1 cellular context compared by ENCODE assay signal in the genomic region with DNA sequence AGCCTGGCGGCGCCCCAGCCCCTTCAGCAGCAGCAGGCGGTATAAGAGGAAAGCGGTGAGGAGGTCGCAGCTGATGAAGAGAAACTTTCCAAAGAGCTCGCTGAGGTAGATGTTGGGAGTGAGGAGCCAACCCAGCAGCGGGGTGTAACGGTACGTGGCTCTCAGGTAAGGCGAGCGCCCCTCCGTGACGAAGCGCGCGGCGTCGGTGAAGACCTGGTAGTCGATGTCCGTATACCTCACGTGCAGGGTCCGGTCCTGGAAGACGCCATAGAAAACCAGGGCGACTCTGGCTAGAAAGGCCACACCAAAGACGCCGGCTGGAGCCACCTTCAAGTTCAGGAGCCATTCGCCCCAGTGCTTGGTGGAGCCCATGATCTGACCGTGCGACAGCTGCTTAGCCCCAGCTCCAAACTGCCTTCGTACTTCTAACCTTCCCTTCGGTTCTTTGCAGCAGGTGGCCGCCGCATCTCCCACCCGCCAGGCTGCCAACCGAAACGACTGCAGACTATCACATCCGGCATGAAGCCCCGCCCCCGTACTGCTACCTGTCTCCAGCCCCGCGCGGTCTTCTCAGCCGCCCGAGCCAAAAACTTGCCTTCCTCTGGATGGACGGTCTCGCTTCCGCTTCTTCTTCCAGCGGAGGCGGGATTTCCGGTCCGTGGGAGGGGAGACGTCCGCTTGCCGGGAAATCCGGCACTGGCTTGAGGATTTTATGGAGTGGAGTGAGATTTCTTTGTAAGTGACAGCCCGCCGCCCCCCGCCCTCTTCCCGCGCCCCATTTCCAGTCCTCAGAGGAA.
TF ChIP-seq lines count a peak whose summit lies in the region.

A gene (minus strand): TSS at position 623 of the 797 bp plus-strand sequence. CDS start 251 bp downstream, at position 372.

TF ChIP-seq in HepG2, 621 proteins besides CTCF, POLR2A, EP300 and RAD21 (continued from another document and continues in another):
- TF ChIP-seq MLLT10 (CRISPR knock-in tag; IDR thresholded peaks at IDR 0.05) (no peak), CCAR2 (optimal IDR thresholded peaks at IDR 0.05; ENCODE audit: low read depth, low read length) (peak; percentile 87), DNMT1 (CRISPR knock-in tag; IDR thresholded peaks at IDR 0.05) (peak; percentile 63; the same call in 1 of the 2 replicates), MATR3 (CRISPR knock-in tag; IDR thresholded peaks at IDR 0.05) (no peak), ARNTL (CRISPR knock-in tag; IDR thresholded peaks at IDR 0.05) (no peak; the same call in 1 of the 2 replicates), AHR (CRISPR knock-in tag; IDR thresholded peaks at IDR 0.05) (no peak), ZNF841 (CRISPR knock-in tag; IDR thresholded peaks at IDR 0.05; ENCODE audit: borderline replicate concordance) (no peak), KLF9 (CRISPR knock-in tag; IDR thresholded peaks at IDR 0.05; ENCODE audit: low read depth) (no peak), BCL6 (CRISPR knock-in tag; IDR thresholded peaks at IDR 0.05) (no peak; the same call in 1 of the 2 replicates), SATB2 (CRISPR knock-in tag; IDR thresholded peaks at IDR 0.05) (no peak), ZNF772 (CRISPR knock-in tag; IDR thresholded peaks at IDR 0.05) (no peak), SIX1 (CRISPR knock-in tag; IDR thresholded peaks at IDR 0.05; ENCODE audit: borderline replicate concordance) (no peak), ZNF329 (CRISPR knock-in tag; IDR thresholded peaks at IDR 0.05; ENCODE audit: low read depth) (no peak), ZNF253 (CRISPR knock-in tag; IDR thresholded peaks at IDR 0.05; ENCODE audit: borderline replicate concordance) (no peak), CREM (IDR thresholded peaks at IDR 0.05) (peak; percentile 58), CREM (CRISPR knock-in tag; IDR thresholded peaks at IDR 0.05) (no peak), ZNF225 (CRISPR knock-in tag; IDR thresholded peaks at IDR 0.05) (no peak), MAZ (IDR thresholded peaks at IDR 0.05; ENCODE audit: borderline replicate concordance, low read depth, low read length) (no peak; the same call in 1 of the 2 replicates), MAZ (CRISPR knock-in tag; IDR thresholded peaks at IDR 0.05; ENCODE audit: low read depth) (peak; percentile 49; the same call in 1 of the 2 replicates), RBM39 (IDR thresholded peaks at IDR 0.05; ENCODE audit: low read depth, low read length, poor library complexity, severe bottlenecking) (no peak), NR2C2 (CRISPR knock-in tag; IDR thresholded peaks at IDR 0.05; ENCODE audit: borderline replicate concordance) (peak; percentile 50; the same call in 1 of the 2 replicates), ZBTB3 (CRISPR knock-in tag; IDR thresholded peaks at IDR 0.05; ENCODE audit: borderline replicate concordance, low read depth) (0 out of 2 replicates have a peak, but pooled peaks have one; percentile 18), SOX5 (CRISPR knock-in tag; IDR thresholded peaks at IDR 0.05; ENCODE audit: borderline replicate concordance) (peak; percentile 56; the same call in 1 of the 2 replicates), ZNF451 (CRISPR knock-in tag; IDR thresholded peaks at IDR 0.05) (no peak), ATF1 (CRISPR knock-in tag; IDR thresholded peaks at IDR 0.05) (0 out of 2 replicates have a peak, but pooled peaks have one; percentile 41), ZSCAN21 (CRISPR knock-in tag; IDR thresholded peaks at IDR 0.05; ENCODE audit: borderline replicate concordance) (peak; percentile 44; the same call in 1 of the 2 replicates), SIN3A (IDR thresholded peaks at IDR 0.05; ENCODE audit: borderline replicate concordance, low read depth, low read length) (peak; percentile 62; the same call in 1 of the 2 replicates), ZNF550 (CRISPR knock-in tag; IDR thresholded peaks at IDR 0.05; ENCODE audit: borderline replicate concordance) (no peak)
- TF ChIP-seq, protein P1, sequence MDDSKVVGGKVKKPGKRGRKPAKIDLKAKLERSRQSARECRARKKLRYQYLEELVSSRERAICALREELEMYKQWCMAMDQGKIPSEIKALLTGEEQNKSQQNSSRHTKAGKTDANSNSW (CRISPR knock-in tag; IDR thresholded peaks at IDR 0.05; ENCODE audit: borderline replicate concordance) = peak; percentile 85; the same call in 1 of the 2 replicates
- TF ChIP-seq, protein P2, sequence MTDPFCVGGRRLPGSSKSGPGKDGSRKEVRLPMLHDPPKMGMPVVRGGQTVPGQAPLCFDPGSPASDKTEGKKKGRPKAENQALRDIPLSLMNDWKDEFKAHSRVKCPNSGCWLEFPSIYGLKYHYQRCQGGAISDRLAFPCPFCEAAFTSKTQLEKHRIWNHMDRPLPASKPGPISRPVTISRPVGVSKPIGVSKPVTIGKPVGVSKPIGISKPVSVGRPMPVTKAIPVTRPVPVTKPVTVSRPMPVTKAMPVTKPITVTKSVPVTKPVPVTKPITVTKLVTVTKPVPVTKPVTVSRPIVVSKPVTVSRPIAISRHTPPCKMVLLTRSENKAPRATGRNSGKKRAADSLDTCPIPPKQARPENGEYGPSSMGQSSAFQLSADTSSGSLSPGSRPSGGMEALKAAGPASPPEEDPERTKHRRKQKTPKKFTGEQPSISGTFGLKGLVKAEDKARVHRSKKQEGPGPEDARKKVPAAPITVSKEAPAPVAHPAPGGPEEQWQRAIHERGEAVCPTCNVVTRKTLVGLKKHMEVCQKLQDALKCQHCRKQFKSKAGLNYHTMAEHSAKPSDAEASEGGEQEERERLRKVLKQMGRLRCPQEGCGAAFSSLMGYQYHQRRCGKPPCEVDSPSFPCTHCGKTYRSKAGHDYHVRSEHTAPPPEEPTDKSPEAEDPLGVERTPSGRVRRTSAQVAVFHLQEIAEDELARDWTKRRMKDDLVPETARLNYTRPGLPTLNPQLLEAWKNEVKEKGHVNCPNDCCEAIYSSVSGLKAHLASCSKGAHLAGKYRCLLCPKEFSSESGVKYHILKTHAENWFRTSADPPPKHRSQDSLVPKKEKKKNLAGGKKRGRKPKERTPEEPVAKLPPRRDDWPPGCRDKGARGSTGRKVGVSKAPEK (CRISPR knock-in tag; IDR thresholded peaks at IDR 0.05; ENCODE audit: borderline replicate concordance) = no peak
- TF ChIP-seq, protein P3, sequence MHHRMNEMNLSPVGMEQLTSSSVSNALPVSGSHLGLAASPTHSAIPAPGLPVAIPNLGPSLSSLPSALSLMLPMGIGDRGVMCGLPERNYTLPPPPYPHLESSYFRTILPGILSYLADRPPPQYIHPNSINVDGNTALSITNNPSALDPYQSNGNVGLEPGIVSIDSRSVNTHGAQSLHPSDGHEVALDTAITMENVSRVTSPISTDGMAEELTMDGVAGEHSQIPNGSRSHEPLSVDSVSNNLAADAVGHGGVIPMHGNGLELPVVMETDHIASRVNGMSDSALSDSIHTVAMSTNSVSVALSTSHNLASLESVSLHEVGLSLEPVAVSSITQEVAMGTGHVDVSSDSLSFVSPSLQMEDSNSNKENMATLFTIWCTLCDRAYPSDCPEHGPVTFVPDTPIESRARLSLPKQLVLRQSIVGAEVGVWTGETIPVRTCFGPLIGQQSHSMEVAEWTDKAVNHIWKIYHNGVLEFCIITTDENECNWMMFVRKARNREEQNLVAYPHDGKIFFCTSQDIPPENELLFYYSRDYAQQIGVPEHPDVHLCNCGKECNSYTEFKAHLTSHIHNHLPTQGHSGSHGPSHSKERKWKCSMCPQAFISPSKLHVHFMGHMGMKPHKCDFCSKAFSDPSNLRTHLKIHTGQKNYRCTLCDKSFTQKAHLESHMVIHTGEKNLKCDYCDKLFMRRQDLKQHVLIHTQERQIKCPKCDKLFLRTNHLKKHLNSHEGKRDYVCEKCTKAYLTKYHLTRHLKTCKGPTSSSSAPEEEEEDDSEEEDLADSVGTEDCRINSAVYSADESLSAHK (CRISPR knock-in tag; IDR thresholded peaks at IDR 0.05; ENCODE audit: borderline replicate concordance) = no peak
- TF ChIP-seq, protein P4, sequence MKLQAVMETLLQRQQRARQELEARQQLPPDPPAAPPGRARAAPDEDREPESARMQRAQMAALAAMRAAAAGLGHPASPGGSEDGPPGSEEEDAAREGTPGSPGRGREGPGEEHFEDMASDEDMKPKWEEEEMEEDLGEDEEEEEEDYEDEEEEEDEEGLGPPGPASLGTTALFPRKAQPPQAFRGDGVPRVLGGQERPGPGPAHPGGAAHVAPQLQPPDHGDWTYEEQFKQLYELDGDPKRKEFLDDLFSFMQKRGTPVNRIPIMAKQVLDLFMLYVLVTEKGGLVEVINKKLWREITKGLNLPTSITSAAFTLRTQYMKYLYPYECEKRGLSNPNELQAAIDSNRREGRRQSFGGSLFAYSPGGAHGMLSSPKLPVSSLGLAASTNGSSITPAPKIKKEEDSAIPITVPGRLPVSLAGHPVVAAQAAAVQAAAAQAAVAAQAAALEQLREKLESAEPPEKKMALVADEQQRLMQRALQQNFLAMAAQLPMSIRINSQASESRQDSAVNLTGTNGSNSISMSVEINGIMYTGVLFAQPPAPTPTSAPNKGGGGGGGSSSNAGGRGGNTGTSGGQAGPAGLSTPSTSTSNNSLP (IDR thresholded peaks at IDR 0.05; ENCODE audit: low read depth, low read length) = peak; percentile 65; the same call in 1 of the 2 replicates
- TF ChIP-seq, protein P5, sequence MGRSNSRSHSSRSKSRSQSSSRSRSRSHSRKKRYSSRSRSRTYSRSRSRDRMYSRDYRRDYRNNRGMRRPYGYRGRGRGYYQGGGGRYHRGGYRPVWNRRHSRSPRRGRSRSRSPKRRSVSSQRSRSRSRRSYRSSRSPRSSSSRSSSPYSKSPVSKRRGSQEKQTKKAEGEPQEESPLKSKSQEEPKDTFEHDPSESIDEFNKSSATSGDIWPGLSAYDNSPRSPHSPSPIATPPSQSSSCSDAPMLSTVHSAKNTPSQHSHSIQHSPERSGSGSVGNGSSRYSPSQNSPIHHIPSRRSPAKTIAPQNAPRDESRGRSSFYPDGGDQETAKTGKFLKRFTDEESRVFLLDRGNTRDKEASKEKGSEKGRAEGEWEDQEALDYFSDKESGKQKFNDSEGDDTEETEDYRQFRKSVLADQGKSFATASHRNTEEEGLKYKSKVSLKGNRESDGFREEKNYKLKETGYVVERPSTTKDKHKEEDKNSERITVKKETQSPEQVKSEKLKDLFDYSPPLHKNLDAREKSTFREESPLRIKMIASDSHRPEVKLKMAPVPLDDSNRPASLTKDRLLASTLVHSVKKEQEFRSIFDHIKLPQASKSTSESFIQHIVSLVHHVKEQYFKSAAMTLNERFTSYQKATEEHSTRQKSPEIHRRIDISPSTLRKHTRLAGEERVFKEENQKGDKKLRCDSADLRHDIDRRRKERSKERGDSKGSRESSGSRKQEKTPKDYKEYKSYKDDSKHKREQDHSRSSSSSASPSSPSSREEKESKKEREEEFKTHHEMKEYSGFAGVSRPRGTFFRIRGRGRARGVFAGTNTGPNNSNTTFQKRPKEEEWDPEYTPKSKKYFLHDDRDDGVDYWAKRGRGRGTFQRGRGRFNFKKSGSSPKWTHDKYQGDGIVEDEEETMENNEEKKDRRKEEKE (IDR thresholded peaks at IDR 0.05) = no peak
- TF ChIP-seq, protein P6, sequence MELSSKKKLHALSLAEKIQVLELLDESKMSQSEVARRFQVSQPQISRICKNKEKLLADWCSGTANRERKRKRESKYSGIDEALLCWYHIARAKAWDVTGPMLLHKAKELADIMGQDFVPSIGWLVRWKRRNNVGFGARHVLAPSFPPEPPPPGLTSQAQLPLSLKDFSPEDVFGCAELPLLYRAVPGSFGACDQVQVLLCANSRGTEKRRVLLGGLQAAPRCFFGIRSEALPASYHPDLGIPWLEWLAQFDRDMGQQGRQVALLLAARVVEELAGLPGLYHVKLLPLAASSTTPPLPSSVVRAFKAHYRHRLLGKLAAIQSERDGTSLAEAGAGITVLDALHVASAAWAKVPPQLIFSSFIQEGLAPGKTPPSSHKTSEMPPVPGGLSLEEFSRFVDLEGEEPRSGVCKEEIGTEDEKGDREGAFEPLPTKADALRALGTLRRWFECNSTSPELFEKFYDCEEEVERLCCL (CRISPR knock-in tag; IDR thresholded peaks at IDR 0.05; ENCODE audit: borderline replicate concordance) = no peak
- TF ChIP-seq, protein P7, sequence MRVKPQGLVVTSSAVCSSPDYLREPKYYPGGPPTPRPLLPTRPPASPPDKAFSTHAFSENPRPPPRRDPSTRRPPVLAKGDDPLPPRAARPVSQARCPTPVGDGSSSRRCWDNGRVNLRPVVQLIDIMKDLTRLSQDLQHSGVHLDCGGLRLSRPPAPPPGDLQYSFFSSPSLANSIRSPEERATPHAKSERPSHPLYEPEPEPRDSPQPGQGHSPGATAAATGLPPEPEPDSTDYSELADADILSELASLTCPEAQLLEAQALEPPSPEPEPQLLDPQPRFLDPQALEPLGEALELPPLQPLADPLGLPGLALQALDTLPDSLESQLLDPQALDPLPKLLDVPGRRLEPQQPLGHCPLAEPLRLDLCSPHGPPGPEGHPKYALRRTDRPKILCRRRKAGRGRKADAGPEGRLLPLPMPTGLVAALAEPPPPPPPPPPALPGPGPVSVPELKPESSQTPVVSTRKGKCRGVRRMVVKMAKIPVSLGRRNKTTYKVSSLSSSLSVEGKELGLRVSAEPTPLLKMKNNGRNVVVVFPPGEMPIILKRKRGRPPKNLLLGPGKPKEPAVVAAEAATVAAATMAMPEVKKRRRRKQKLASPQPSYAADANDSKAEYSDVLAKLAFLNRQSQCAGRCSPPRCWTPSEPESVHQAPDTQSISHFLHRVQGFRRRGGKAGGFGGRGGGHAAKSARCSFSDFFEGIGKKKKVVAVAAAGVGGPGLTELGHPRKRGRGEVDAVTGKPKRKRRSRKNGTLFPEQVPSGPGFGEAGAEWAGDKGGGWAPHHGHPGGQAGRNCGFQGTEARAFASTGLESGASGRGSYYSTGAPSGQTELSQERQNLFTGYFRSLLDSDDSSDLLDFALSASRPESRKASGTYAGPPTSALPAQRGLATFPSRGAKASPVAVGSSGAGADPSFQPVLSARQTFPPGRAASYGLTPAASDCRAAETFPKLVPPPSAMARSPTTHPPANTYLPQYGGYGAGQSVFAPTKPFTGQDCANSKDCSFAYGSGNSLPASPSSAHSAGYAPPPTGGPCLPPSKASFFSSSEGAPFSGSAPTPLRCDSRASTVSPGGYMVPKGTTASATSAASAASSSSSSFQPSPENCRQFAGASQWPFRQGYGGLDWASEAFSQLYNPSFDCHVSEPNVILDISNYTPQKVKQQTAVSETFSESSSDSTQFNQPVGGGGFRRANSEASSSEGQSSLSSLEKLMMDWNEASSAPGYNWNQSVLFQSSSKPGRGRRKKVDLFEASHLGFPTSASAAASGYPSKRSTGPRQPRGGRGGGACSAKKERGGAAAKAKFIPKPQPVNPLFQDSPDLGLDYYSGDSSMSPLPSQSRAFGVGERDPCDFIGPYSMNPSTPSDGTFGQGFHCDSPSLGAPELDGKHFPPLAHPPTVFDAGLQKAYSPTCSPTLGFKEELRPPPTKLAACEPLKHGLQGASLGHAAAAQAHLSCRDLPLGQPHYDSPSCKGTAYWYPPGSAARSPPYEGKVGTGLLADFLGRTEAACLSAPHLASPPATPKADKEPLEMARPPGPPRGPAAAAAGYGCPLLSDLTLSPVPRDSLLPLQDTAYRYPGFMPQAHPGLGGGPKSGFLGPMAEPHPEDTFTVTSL (CRISPR knock-in tag; IDR thresholded peaks at IDR 0.05; ENCODE audit: borderline replicate concordance) = no peak
- TF ChIP-seq, protein P8, sequence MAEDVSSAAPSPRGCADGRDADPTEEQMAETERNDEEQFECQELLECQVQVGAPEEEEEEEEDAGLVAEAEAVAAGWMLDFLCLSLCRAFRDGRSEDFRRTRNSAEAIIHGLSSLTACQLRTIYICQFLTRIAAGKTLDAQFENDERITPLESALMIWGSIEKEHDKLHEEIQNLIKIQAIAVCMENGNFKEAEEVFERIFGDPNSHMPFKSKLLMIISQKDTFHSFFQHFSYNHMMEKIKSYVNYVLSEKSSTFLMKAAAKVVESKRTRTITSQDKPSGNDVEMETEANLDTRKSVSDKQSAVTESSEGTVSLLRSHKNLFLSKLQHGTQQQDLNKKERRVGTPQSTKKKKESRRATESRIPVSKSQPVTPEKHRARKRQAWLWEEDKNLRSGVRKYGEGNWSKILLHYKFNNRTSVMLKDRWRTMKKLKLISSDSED (CRISPR knock-in tag; IDR thresholded peaks at IDR 0.05) = no peak
